ENCODE assay signal across 19 cellular contexts in the genomic region with DNA sequence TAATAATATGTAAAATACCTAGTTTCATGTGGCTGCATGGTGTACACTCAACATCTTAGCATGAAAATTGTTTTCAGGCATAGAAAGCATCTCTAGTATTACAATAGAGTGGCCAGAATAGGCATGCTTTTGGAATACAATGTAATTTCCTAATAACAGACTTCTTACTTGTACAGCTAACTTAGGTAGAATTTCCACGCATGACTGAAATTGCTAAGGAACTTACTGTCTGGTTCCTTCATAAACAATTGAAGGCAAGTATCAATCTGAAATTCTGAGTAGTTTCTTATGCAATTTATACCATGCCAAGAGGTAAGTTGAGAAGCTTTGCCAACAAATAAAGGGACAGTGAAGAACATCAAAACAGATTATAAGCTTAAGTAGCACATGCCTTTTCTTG. TPM values are rescaled to one million over a fixed set of nuclear protein-coding genes. Genes with fewer than 3 reads are reported as not detected.
"Had no signal": no experiment of that assay in that cellular context is flagged by ENCODE, and none has a peak within 500 bp of the region (broad histone marks: within the 10 kb centered on the region; RNA-seq: fewer than 3 reads in every experiment).

No MANE protein-coding gene starts in this region.

- H3K27ac ChIP-seq: left ventricle myocardium inferior, tibial nerve, vagina had no signal

- H3K36me3 ChIP-seq: left ventricle myocardium inferior, tibial nerve, vagina had no signal

- H3K27me3 ChIP-seq: tibial nerve, vagina had no signal

- ATAC-seq: activated CD4-positive, CD25-positive, alpha-beta regulatory T cell treated with anti-CD3 and anti-CD28 coated beads, Interleukin-2, amount 50 U/mL, for 24 hours; natural killer cell had no signal

- H3K9me3 ChIP-seq: left ventricle myocardium inferior, tibial nerve, vagina had no signal

- H3K4me3 ChIP-seq: left ventricle myocardium inferior, tibial nerve, vagina had no signal

- DNase-seq: activated CD4-positive, alpha-beta T cell treated with anti-CD3 and anti-CD28 coated beads, Interleukin-2, amount 50 U/mL, for 1 hour; activated CD8-positive, alpha-beta memory T cell treated with anti-CD3 and anti-CD28 coated beads for 24 hours; activated gamma-delta T cell treated with Interleukin-2 at 50 U/mL for 16 hours; activated naive CD8-positive, alpha-beta T cell treated with anti-CD3 and anti-CD28 coated beads for 36 hours; effector memory CD4-positive, alpha-beta T cell; islet precursor cell; left ventricle myocardium inferior; natural killer cell; occipital lobe; right cardiac atrium; stimulated activated CD4-positive, alpha-beta T cell treated with anti-CD3 and anti-CD28 coated beads, Interleukin-4, amount 100 ng/mL, for 4 hours; stimulated activated CD8-positive, alpha-beta memory T cell treated with anti-CD3 and anti-CD28 coated beads, Interleukin-4, amount 100 ng/mL, for 48 hours; stimulated activated naive CD4-positive, alpha-beta T cell treated with Interleukin-2 at 50 U/mL for 16 hours; substantia nigra had no signal

- H3K4me1 ChIP-seq: left ventricle myocardium inferior had no signal

RNA-seq across cellular contexts. Expression of a gene that starts 26.7 kb away (rescaled TPM):
- total RNA-seq: activated naive CD8-positive, alpha-beta T cell treated with anti-CD3 and anti-CD28 coated beads for 36 hours; left ventricle myocardium inferior; natural killer cell; posterior vena cava; right cardiac atrium; T-helper 2 cell treated with Interferon-gamma antibody and Interleukin-4, amounts not matched to agents 100 ng/mL and 5 ng/mL, for 36 hours; tibial nerve had no signal
